ENCODE assay signal across 9 cellular contexts in the genomic region with DNA sequence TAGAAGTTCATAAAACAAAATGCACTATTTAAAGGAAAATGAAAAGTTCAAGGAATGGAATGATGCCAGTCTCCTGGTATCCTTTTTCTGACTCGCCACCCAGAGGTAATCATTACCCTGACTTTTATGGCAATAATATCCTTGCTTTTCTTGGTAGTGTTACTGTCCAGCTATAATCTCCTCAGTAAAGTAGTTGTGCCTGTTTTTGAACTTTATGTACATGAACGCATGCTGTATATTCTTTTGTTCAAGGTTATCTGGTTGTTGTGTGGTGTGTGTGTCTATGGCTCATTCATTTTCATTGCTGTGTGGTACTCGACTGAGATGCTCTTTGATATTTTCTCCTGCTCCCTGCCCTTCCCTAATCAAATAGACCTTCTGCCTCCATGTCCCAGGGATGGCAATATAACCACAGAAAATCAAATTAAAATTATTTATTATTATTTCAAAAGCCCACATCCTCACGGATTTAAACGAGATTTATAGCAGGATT. TPM values are rescaled to one million over a fixed set of nuclear protein-coding genes. Genes with fewer than 3 reads are reported as not detected.
A peak's percentile ranks its signal among the peaks of the same experiment; 100 is the strongest.
DNase-seq lines count a peak whose midpoint lies in the region; ATAC-seq and TF ChIP-seq lines count a peak whose summit lies in the region.
"Had no signal": no experiment of that assay in that cellular context is flagged by ENCODE, and none has a peak within 500 bp of the region (broad histone marks: within the 10 kb centered on the region; RNA-seq: fewer than 3 reads in every experiment).

No MANE protein-coding gene starts in this region.

- no peaks in the 10 kb centered on the region for H3K4me1 ChIP-seq in CD8-positive, alpha-beta T cell (ENCODE audit: insufficient read depth, low read length)
- H3K4me1 ChIP-seq in Loucy (ENCODE audit: insufficient read depth, low read length, poor library complexity, severe bottlenecking) (peaks cover 5% of the 10 kb centered on the region), SJCRH30 (peaks cover 6% of the 10 kb centered on the region)

- H3K9me2 ChIP-seq in Loucy (replicated peaks; ENCODE audit: low read depth, low read length) = no peaks in the 10 kb centered on the region

- no peak overlapping the region for H3K4me3 ChIP-seq in CD8-positive, alpha-beta T cell (ENCODE audit: low read depth, low read length)
- H3K4me3 ChIP-seq in Loucy (ENCODE audit: low read length, poor library complexity, severe bottlenecking) (no peak overlapping the region), SJCRH30 (no peak overlapping the region)

- peaks cover 4% of the 10 kb centered on the region for H3K27me3 Mint-ChIP-seq in CD8-positive, alpha-beta T cell (ENCODE audit: low read depth)
- H3K27me3 Mint-ChIP-seq in effector memory CD8-positive, alpha-beta T cell = peaks cover 21 to 24% of the 10 kb centered on the region in 2 donors

- H3K36me3 Mint-ChIP-seq in CD8-positive, alpha-beta T cell = peaks cover 3% of the 10 kb centered on the region
- H3K36me3 Mint-ChIP-seq in effector memory CD8-positive, alpha-beta T cell (ENCODE audit: insufficient read depth) = peaks cover 4% of the 10 kb centered on the region

- no peak for DNase-seq in CD8-positive, alpha-beta T cell
- DNase-seq in effector memory CD8-positive, alpha-beta T cell = no peak
- no peak for DNase-seq in omental fat pad (ENCODE audit: low spot score)
- DNase-seq in GM19240 (ENCODE audit: insufficient read length, low spot score) = no peak
- no peak for DNase-seq in SW 1271 (lab: John Stamatoyannopoulos, UW)
- DNase-seq in SJCRH30 = no peak
- DNase-seq: kidney had no signal

- no peaks in the 10 kb centered on the region for H3K9me3 Mint-ChIP-seq in CD8-positive, alpha-beta T cell
- H3K9me3 Mint-ChIP-seq in effector memory CD8-positive, alpha-beta T cell = no peaks in the 10 kb centered on the region

- no peak for TF ChIP-seq CTCF in CD8-positive, alpha-beta T cell (IDR thresholded peaks at IDR 0.05)
- no peak for TF ChIP-seq CTCF in Loucy (conservative IDR thresholded peaks at IDR 0.05; ENCODE audit: low read length)
- no peak for TF ChIP-seq CTCF in omental fat pad (IDR thresholded peaks at IDR 0.05)

- H3K27ac ChIP-seq in CD8-positive, alpha-beta T cell (ENCODE audit: low read depth, low read length) = no peak overlapping the region
- no peak overlapping the region for H3K27ac ChIP-seq in SJCRH30

- no peaks in the 10 kb centered on the region for H3K27me3 ChIP-seq in CD8-positive, alpha-beta T cell (ENCODE audit: insufficient read depth, low read length)
- H3K27me3 ChIP-seq in Loucy (ENCODE audit: insufficient read depth, low read length, poor library complexity, severe bottlenecking) (no peaks in the 10 kb centered on the region), SJCRH30 (no peaks in the 10 kb centered on the region)

- POLR2A ChIA-PET in CD8-positive, alpha-beta T cell (lab: Charles Lee) = interaction anchor here (0.8 to 2.5 kb wide), 4 partner anchors 12 to 58 kb away, joined by 3 to 16 read pairs (median 9); a partner anchor contains a TSS

- CTCF ChIA-PET in CD8-positive, alpha-beta T cell (lab: Charles Lee) = interaction anchor here (0.9 to 5.2 kb wide), 11 partner anchors 10 to 462 kb away, joined by 3 to 37 read pairs (median 5); no protein-coding TSS in a partner anchor

- no peaks in the 10 kb centered on the region for H4K20me1 ChIP-seq in Loucy (ENCODE audit: insufficient read depth, low read length, poor library complexity, severe bottlenecking)

- ATAC-seq in CD8-positive, alpha-beta T cell = no peak
- ATAC-seq in effector memory CD8-positive, alpha-beta T cell (replicated peaks) = no peak
- peak; percentile 27 for ATAC-seq in omental fat pad (ENCODE audit: low FRiP score)

- H3K4me1 Mint-ChIP-seq in CD8-positive, alpha-beta T cell (ENCODE audit: low read depth) = peaks cover 2% of the 10 kb centered on the region
- H3K4me1 Mint-ChIP-seq in effector memory CD8-positive, alpha-beta T cell (ENCODE audit: low read depth in 2 of 2) = peaks cover 6 to 7% of the 10 kb centered on the region in 2 donors

- intact Hi-C loops in CD8-positive, alpha-beta T cell (cut with DNase I, micrococcal nuclease) = loop anchor here (1.0 to 5.0 kb wide), 4 partner anchors 249 to 1649 kb away; no protein-coding TSS in a partner anchor

- peak overlapping the region; percentile 94 for H3K4me2 ChIP-seq in Loucy (ENCODE audit: low read depth, low read length, poor library complexity, severe bottlenecking)

- H2AFZ ChIP-seq in Loucy (ENCODE audit: low read length) = no peak overlapping the region

- H3F3A ChIP-seq in Loucy (ENCODE audit: low read depth) = no peaks in the 10 kb centered on the region

- H3K27ac Mint-ChIP-seq in CD8-positive, alpha-beta T cell = no peak overlapping the region
- H3K27ac Mint-ChIP-seq in effector memory CD8-positive, alpha-beta T cell = peak overlapping the region; percentile 39 to 84

- peak overlapping the region; percentile 83 for H3K4me3 Mint-ChIP-seq in CD8-positive, alpha-beta T cell
- peak overlapping the region; percentile 89 to 92 for H3K4me3 Mint-ChIP-seq in effector memory CD8-positive, alpha-beta T cell

- no peaks in the 10 kb centered on the region for H3K9me3 ChIP-seq in CD8-positive, alpha-beta T cell (ENCODE audit: low read length)
- no peaks in the 10 kb centered on the region for H3K9me3 ChIP-seq in Loucy (ENCODE audit: insufficient read depth, low read depth, low read length)
- no peaks in the 10 kb centered on the region for H3K9me3 ChIP-seq in SJCRH30 (replicated peaks)

- H3K79me2 ChIP-seq in Loucy (ENCODE audit: insufficient read depth, low read length) = no peaks in the 10 kb centered on the region

- H3K36me3 ChIP-seq in CD8-positive, alpha-beta T cell (ENCODE audit: insufficient read depth, low read length) = no peaks in the 10 kb centered on the region
- H3K36me3 ChIP-seq in Loucy (ENCODE audit: insufficient read depth, low read length) = no peaks in the 10 kb centered on the region
- H3K36me3 ChIP-seq in SJCRH30 = no peaks in the 10 kb centered on the region

- no peak overlapping the region for H3K9ac ChIP-seq in Loucy (ENCODE audit: low read depth, low read length, poor library complexity, severe bottlenecking)

RNA-seq across cellular contexts. Expression of a gene that starts 29.2 kb away (rescaled TPM):
- 1 to 10 TPM; 2.2 to 2.7 TPM for total RNA-seq in CD8-positive, alpha-beta T cell
- total RNA-seq in omental fat pad = 10 to 100 TPM in 2 of 4 donors, 1 to 10 TPM in 2; 6.9 to 98.5 (median 10.3) TPM
- not detected in 2 replicates for total RNA-seq in SJCRH30 (2014; rRNA removed; shearing (Covaris generic))
- total RNA-seq: cerebellum had no signal

RNA-seq across cellular contexts. Expression of a gene that starts 58.0 kb away (rescaled TPM):
- total RNA-seq in CD8-positive, alpha-beta T cell = 1 to 10 TPM; 4.5 to 5.2 TPM
- total RNA-seq in omental fat pad = 100 to 1,000 TPM in 1 of 4 donors, 10 to 100 TPM in 3; 45.9 to 102 (median 55.1) TPM
- total RNA-seq in SJCRH30 (2014; rRNA removed; shearing (Covaris generic)) = 79.5 and 83.2 TPM in 2 replicates

Comparison
In these comparisons a context has a peak if more than half of its experiments do, and no peak if none do; other contexts are left out.
1. RNA of a gene that starts 58.0 kb away (total RNA-seq): 79.5 to 83.2 TPM in SJCRH30 and 45.9 to 102 TPM in omental fat pad; 4.5 to 5.2 TPM in CD8-positive, alpha-beta T cell; every median in the first group is over 4 times any median in the second.